Comparison of ENCODE assay signal across 8 cellular contexts in the genomic region with DNA sequence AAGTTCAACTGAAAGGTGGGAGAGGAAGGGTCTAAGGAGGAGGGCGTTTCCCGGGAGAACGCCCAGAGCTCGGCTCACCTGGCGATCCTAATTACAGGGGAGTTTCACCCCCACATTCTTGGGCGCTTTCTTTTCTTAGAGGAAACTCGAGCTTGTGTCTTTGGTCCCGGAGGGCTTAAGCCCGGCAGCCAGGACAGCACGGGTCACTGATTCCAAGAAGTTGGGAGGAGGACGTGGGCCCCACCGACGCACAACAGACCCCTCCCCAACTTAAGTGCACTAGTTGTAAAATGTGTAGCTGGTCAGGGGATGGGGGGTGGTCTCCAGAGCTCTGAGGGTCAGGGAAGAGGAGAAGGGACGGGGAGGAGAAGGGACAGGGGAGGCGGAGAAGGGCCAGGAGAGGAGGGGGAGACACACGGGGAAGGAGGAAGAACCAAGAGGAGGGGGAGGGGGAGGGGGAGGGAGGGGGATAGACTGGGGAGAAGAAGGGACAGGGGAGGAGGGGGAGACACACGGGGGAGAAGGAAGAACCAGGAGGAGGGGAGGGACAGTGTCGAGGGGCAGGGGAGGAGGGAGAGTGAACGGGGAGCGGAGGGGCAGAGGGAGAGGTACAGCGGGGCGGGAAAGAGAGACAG.
DNase-seq lines count a peak whose midpoint lies in the region; ATAC-seq and TF ChIP-seq lines count a peak whose summit lies in the region.

No MANE protein-coding gene starts in this region.

- peak; percentile 40 for ATAC-seq in RWPE2 (ENCODE audit: low read depth)
- no peak for ATAC-seq in GM18858 (IDR thresholded peaks at IDR 0.05; ENCODE audit: unreplicated experiment)
- ATAC-seq in GM19467 (IDR thresholded peaks at IDR 0.05; ENCODE audit: unreplicated experiment) = no peak

- peak overlapping the region; percentile 93 for H3K4me3 ChIP-seq in RWPE2 (ENCODE audit: severe bottlenecking)
- H3K4me3 ChIP-seq in skeletal muscle cell (ENCODE audit: low read depth, low read length) = peak overlapping the region; percentile 54

- H3K27ac ChIP-seq in RWPE2 (ENCODE audit: poor library complexity, severe bottlenecking) = peak overlapping the region; percentile 94

- peaks cover 7% of the 10 kb centered on the region for H3K4me1 ChIP-seq in RWPE2 (ENCODE audit: insufficient read depth, poor library complexity, severe bottlenecking)

- no peaks in the 10 kb centered on the region for H3K27me3 ChIP-seq in RWPE2 (ENCODE audit: insufficient read depth, poor library complexity, severe bottlenecking)

- H3K9me3 ChIP-seq in RWPE2 (ENCODE audit: severe bottlenecking) = no peaks in the 10 kb centered on the region

- peak; percentile 12 for DNase-seq in NCI-H146 treated with DMSO at 0.1 percent for 48 hours (lab: John Stamatoyannopoulos, UW; ENCODE audit: unreplicated experiment)
- no peak for DNase-seq in NCI-H146 (lab: John Stamatoyannopoulos, UW)
- no peak for DNase-seq in RWPE2 (ENCODE audit: low spot score)
- peak; percentile 26 for DNase-seq in fibroblast of gingiva (ENCODE audit: low read depth)
- DNase-seq in skeletal muscle cell (ENCODE audit: low read depth) = no peak
- no peak for DNase-seq in GM19240 (ENCODE audit: insufficient read length, low spot score)

- peaks cover 11% of the 10 kb centered on the region for H3K36me3 ChIP-seq in RWPE2 (ENCODE audit: low read depth)

- no peak for TF ChIP-seq CTCF in RWPE2 (IDR thresholded peaks at IDR 0.05; ENCODE audit: poor library complexity, severe bottlenecking)

Comparison
In these comparisons a context has a peak if more than half of its experiments do, and no peak if none do; other contexts are left out.
1. DNase-seq: peak in NCI-H146 treated with DMSO at 0.1 percent for 48 hours (single experiment) and fibroblast of gingiva (single experiment); none in NCI-H146 (single experiment), RWPE2 (single experiment), skeletal muscle cell (single experiment) and GM19240 (single experiment).